In the genomic region with DNA sequence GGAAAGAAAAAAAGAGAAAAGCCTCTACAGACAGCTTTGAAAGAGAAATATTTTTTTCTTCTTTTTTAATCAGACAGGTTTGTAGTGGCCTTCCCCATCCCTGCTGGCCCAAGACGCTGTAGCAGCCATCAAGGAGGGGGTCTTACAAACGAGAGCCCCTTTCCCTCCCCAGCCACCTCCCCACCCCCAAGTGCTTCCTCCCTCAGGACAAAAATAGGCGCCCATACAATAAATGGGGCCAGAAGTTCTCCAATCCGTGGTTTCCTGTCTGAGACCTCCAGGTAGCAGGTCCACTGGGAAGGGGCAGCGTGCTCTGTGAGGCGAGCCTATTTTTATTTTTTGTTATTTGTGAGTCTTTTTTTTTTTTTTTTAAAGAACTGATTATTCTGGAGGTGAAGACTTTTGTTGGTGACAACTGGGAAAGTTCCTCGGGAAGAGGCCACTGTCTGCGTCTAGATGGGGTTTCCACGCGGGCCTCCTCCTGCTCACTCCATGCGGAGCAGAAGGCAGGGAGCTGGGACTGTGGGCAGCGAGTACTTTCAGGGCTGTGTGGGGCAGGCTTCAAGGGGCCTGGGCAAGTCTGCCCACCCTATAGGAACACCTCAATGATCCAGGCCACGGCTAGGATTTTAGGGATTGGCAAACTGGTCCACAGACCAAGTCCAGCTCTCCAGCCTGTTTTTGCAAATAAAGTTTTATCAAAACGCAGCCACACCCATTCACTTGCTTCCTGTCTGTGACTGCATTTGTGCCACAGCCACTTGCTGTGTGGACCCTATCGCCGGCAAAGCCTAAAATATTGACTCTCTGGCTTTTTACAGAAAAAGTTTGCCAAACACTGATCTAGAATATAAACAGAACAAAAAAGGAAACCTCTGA, we compare ENCODE assay signal across 15 cellular contexts.
"Had no signal": no experiment of that assay in that cellular context is flagged by ENCODE, and none has a peak within 500 bp of the region (broad histone marks: within the 10 kb centered on the region; RNA-seq: fewer than 3 reads in every experiment).

No MANE protein-coding gene starts in this region.

- H3K27me3 ChIP-seq: dorsolateral prefrontal cortex, transverse colon had no signal

- H3K4me3 ChIP-seq: dorsolateral prefrontal cortex, psoas muscle, transverse colon had no signal

- H3K4me3 Mint-ChIP-seq: activated CD4-positive, alpha-beta T cell treated with anti-CD3 and anti-CD28 coated beads, Interleukin-2, amount 10 ng/mL, durations not matched to agents 24 days and 14 days; activated CD8-positive, alpha-beta T cell treated with anti-CD3 and anti-CD28 coated beads, Interleukin-2, amount 10 ng/mL, durations not matched to agents 7 days and 5 days; activated naive CD4-positive, alpha-beta T cell treated with anti-CD3 and anti-CD28 coated beads for 36 hours; activated T-helper 1 cell treated with anti-CD3 and anti-CD28 coated beads, Interleukin-12 subunit alpha, Interleukin-12 subunit beta, Interleukin-2, Interleukin-4 antibody, amounts not matched to agents 30 ng/mL and 10 ng/mL and 1 ng/mL, durations not matched to agents 14 hours and 24 hours and 36 hours; endodermal cell; T-helper 17 cell had no signal

- H3K27me3 Mint-ChIP-seq: activated CD4-positive, alpha-beta T cell treated with anti-CD3 and anti-CD28 coated beads, Interleukin-2, amount 10 ng/mL, durations not matched to agents 24 days and 14 days; T-helper 17 cell had no signal

- H3K27ac Mint-ChIP-seq: activated CD4-positive, alpha-beta T cell treated with anti-CD3 and anti-CD28 coated beads, Interleukin-2, amount 10 ng/mL, durations not matched to agents 24 days and 14 days; activated naive CD4-positive, alpha-beta T cell treated with anti-CD3 and anti-CD28 coated beads for 36 hours; activated T-helper 1 cell treated with anti-CD3 and anti-CD28 coated beads, Interleukin-12 subunit alpha, Interleukin-12 subunit beta, Interleukin-2, Interleukin-4 antibody, amounts not matched to agents 30 ng/mL and 10 ng/mL and 1 ng/mL, durations not matched to agents 14 hours and 24 hours and 36 hours; endodermal cell; T-helper 17 cell had no signal

- H3K36me3 ChIP-seq: transverse colon had no signal

- H3K27ac ChIP-seq: psoas muscle, transverse colon had no signal

- H3K9me3 Mint-ChIP-seq: activated CD4-positive, alpha-beta T cell treated with anti-CD3 and anti-CD28 coated beads, Interleukin-2, amount 10 ng/mL, durations not matched to agents 24 days and 14 days; activated naive CD4-positive, alpha-beta T cell treated with anti-CD3 and anti-CD28 coated beads for 36 hours; activated T-helper 1 cell treated with anti-CD3 and anti-CD28 coated beads, Interleukin-12 subunit alpha, Interleukin-12 subunit beta, Interleukin-2, Interleukin-4 antibody, amounts not matched to agents 30 ng/mL and 10 ng/mL and 1 ng/mL, durations not matched to agents 14 hours and 24 hours and 36 hours; endodermal cell had no signal

- ATAC-seq: activated CD8-positive, alpha-beta T cell treated with anti-CD3 and anti-CD28 coated beads, Interleukin-2, amount 10 ng/mL, durations not matched to agents 7 days and 5 days; psoas muscle; T-helper 17 cell had no signal

- H3K9me3 ChIP-seq: psoas muscle, transverse colon had no signal

- DNase-seq: activated CD4-positive, alpha-beta T cell treated with anti-CD3 and anti-CD28 coated beads, Interleukin-2, amount 10 ng/mL, durations not matched to agents 24 days and 14 days; activated CD4-positive, CD25-positive, alpha-beta regulatory T cell; activated CD8-positive, alpha-beta memory T cell treated with anti-CD3 and anti-CD28 coated beads, Interleukin-2, amount 50 U/mL, for 48 hours; activated CD8-positive, alpha-beta T cell treated with anti-CD3 and anti-CD28 coated beads, Interleukin-2, amount 10 ng/mL, durations not matched to agents 7 days and 5 days; activated naive CD4-positive, alpha-beta T cell treated with anti-CD3 and anti-CD28 coated beads for 36 hours; endodermal cell; hypothalamus; kidney; psoas muscle; stimulated activated CD4-positive, alpha-beta T cell treated with anti-CD3 and anti-CD28 coated beads, Interleukin-4, amount 100 ng/mL, for 24 hours; stimulated activated naive CD4-positive, alpha-beta T cell; T-helper 17 cell; transverse colon had no signal
